8 cellular contexts compared by ENCODE assay signal in the genomic region with DNA sequence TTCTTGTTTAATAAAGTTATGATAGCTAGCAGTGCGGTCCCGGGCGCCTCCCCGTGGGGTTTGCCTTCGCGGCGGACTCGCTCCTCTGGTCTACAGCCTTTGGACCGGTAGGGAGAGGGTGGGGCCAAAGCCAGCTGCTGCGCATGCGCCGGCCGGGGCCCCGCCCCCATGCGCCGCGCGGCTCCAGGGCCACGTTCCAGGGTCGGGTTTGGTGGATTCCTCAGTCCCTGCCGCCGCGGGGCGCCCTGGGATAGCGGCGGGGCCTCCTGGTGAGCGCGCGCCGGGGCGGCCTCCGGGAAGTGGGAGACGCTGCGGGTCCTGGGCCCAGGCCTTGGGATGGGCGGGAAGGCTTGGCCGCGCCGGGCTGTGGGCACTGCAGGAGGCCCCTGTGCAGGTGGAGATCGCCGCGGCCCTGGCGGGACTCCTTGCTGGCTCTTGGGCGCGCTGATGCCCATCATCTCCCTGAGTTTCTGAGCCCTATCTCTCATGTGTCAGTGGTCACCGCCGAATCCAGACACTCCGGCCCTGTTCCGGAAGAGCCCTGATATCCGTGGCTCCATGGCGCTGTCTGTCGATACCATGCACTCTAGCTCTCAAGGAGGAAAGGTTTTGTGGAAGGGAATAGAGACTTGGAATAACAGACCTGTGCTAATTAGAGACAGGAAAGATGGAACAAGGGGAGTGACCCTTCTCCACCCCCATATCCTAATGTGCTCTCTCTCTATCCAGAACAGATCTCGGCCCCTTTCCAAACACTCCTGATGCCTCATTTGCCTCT. TPM values are rescaled to one million over a fixed set of nuclear protein-coding genes. Genes with fewer than 3 reads are reported as not detected.
DNase-seq lines count a peak whose midpoint lies in the region; ATAC-seq and TF ChIP-seq lines count a peak whose summit lies in the region.

A gene (plus strand): TSS at position 163 of the 778 bp plus-strand sequence. CDS start 599 bp downstream, at position 762.

- H3K27ac ChIP-seq in SU-DHL-6 (ENCODE audit: low read depth, low read length) = peak within 1 kb of the TSS; percentile 55
- H3K27ac ChIP-seq in upper lobe of left lung = peak within 1 kb of the TSS; percentile 86 to 94 (median 90)

- peak in 3 of 4 donors; percentile 75 to 95 (median 78) for TF ChIP-seq POLR2A in upper lobe of left lung (IDR thresholded peaks at IDR 0.05)

- H3K36me3 ChIP-seq in SU-DHL-6 (ENCODE audit: low read length) (peaks cover 4% of the 10 kb centered on the region; the same call in 1 of the 2 replicates), upper lobe of left lung (peaks cover 11 to 54% (median 26%) of the 10 kb centered on the region in 4 donors)

- H3K4me2 ChIP-seq in SU-DHL-6 (ENCODE audit: low read depth, low read length, poor library complexity, severe bottlenecking) = peak within 1 kb of the TSS; percentile 81

- DNase-seq in GM12864 (ENCODE audit: low read depth) (peak; percentile 49), NCI-H1092 treated with DMSO at 0.1 percent for 48 hours (lab: John Stamatoyannopoulos, UW) (peak; percentile 63), Right ventricle myocardium superior (peak; percentile 94), pons (ENCODE audit: low spot score) (peak; percentile 95), upper lobe of left lung (peak; percentile 94 to 99)
- peak; percentile 95 for DNase-seq in activated naive CD8-positive, alpha-beta T cell treated with anti-CD3 and anti-CD28 coated beads, Interleukin-2, amount 10 ng/mL, durations not matched to agents 7 days and 5 days

- H3K4me3 ChIP-seq in GM12864 (ENCODE audit: low read depth, low read length) = peak within 1 kb of the TSS; percentile 78
- peak within 1 kb of the TSS; percentile 71 for H3K4me3 ChIP-seq in SU-DHL-6 (ENCODE audit: insufficient read depth, low read length, poor library complexity, severe bottlenecking)
- H3K4me3 ChIP-seq in upper lobe of left lung = peak within 1 kb of the TSS; percentile 51 to 79 (median 60)

- TF ChIP-seq CTCF in GM12864 (IDR thresholded peaks at IDR 0.05; ENCODE audit: low read depth, low read length, missing control alignments) = peak; percentile 16
- TF ChIP-seq CTCF in SU-DHL-6 (IDR thresholded peaks at IDR 0.05; ENCODE audit: insufficient read depth, low read length, poor library complexity, severe bottlenecking) = peak; percentile 17
- peak; percentile 22 to 83 (median 66) for TF ChIP-seq CTCF in upper lobe of left lung (IDR thresholded peaks at IDR 0.05)

- peak within 1 kb of the TSS; percentile 50 for H2AFZ ChIP-seq in SU-DHL-6 (ENCODE audit: low read depth, low read length, severe bottlenecking)

- no peaks in the 10 kb centered on the region for H3K9me2 ChIP-seq in SU-DHL-6 (replicated peaks; ENCODE audit: insufficient read depth, low read length)

- H3K27me3 ChIP-seq in SU-DHL-6 (ENCODE audit: low read length) = no peaks in the 10 kb centered on the region
- H3K27me3 ChIP-seq in upper lobe of left lung = no peaks in the 10 kb centered on the region

- peak within 1 kb of the TSS; percentile 98 for H3K4me3 Mint-ChIP-seq in activated naive CD8-positive, alpha-beta T cell treated with anti-CD3 and anti-CD28 coated beads, Interleukin-2, amount 10 ng/mL, durations not matched to agents 7 days and 5 days

- peaks cover 15% of the 10 kb centered on the region for H3K36me3 Mint-ChIP-seq in activated naive CD8-positive, alpha-beta T cell treated with anti-CD3 and anti-CD28 coated beads, Interleukin-2, amount 10 ng/mL, durations not matched to agents 7 days and 5 days

- POLR2A ChIA-PET in activated naive CD8-positive, alpha-beta T cell treated with anti-CD3 and anti-CD28 coated beads, Interleukin-2, amount 10 ng/mL, durations not matched to agents 7 days and 5 days (lab: Charles Lee) = interaction anchor here (0.6 to 2.9 kb wide), 20 partner anchors 9 to 266 kb away, joined by 3 to 13 read pairs (median 4); a partner anchor contains a TSS

- H3K27ac Mint-ChIP-seq in activated naive CD8-positive, alpha-beta T cell treated with anti-CD3 and anti-CD28 coated beads, Interleukin-2, amount 10 ng/mL, durations not matched to agents 7 days and 5 days = peak within 1 kb of the TSS; percentile 90

- no peaks in the 10 kb centered on the region for H4K20me1 ChIP-seq in SU-DHL-6 (ENCODE audit: low read depth, low read length)

- H3K27me3 Mint-ChIP-seq in activated naive CD8-positive, alpha-beta T cell treated with anti-CD3 and anti-CD28 coated beads, Interleukin-2, amount 10 ng/mL, durations not matched to agents 7 days and 5 days = no peaks in the 10 kb centered on the region

- H3F3A ChIP-seq in SU-DHL-6 (ENCODE audit: insufficient read depth) = peaks cover 8% of the 10 kb centered on the region

- H3K4me1 ChIP-seq in upper lobe of left lung = peaks cover 22 to 44% (median 29%) of the 10 kb centered on the region in 4 donors

- WGBS in upper lobe of left lung, 2 donors = 2 to 10% methylated on average over 9 to 26 of the region's 52 CpGs

- H3K9me3 Mint-ChIP-seq in activated naive CD8-positive, alpha-beta T cell treated with anti-CD3 and anti-CD28 coated beads, Interleukin-2, amount 10 ng/mL, durations not matched to agents 7 days and 5 days = no peaks in the 10 kb centered on the region

- H3K79me2 ChIP-seq in SU-DHL-6 (ENCODE audit: insufficient read depth, low read length) = peaks cover 12% of the 10 kb centered on the region; the same call in 1 of the 2 replicates

- peaks cover 25% of the 10 kb centered on the region for H3K4me1 Mint-ChIP-seq in activated naive CD8-positive, alpha-beta T cell treated with anti-CD3 and anti-CD28 coated beads, Interleukin-2, amount 10 ng/mL, durations not matched to agents 7 days and 5 days

- peak within 1 kb of the TSS; percentile 77 for H3K9ac ChIP-seq in SU-DHL-6 (ENCODE audit: low read length)

- peak; percentile 84 for ATAC-seq in HG02571 (IDR thresholded peaks at IDR 0.05; ENCODE audit: unreplicated experiment)
- ATAC-seq in activated naive CD8-positive, alpha-beta T cell treated with anti-CD3 and anti-CD28 coated beads, Interleukin-2, amount 10 ng/mL, durations not matched to agents 7 days and 5 days (ENCODE audit: low read depth) = peak; percentile 95
- ATAC-seq in Right ventricle myocardium superior (ENCODE audit: poor library complexity) = peak; percentile 97
- ATAC-seq in upper lobe of left lung (ENCODE audit: low FRiP score in 2 of 2) = peak; percentile 95 to 97

- intact Hi-C loops in Right ventricle myocardium superior (cut with DNase I) = loop anchor here (10.0 kb wide), 1 partner anchor 131 kb away; no protein-coding TSS in a partner anchor

- TF ChIP-seq EP300 in upper lobe of left lung (IDR thresholded peaks at IDR 0.05) = peak in 1 of 4 donors; percentile 62

- H3K9me3 ChIP-seq in SU-DHL-6 (ENCODE audit: insufficient read depth, low read length) (no peaks in the 10 kb centered on the region), upper lobe of left lung (no peaks in the 10 kb centered on the region)

RNA-seq across cellular contexts. Expression of the gene that starts here (rescaled TPM):
- total RNA-seq in activated naive CD8-positive, alpha-beta T cell treated with anti-CD3 and anti-CD28 coated beads, Interleukin-2, amount 10 ng/mL, durations not matched to agents 7 days and 5 days = 10 to 100 TPM; 38.0 to 43.1 TPM
- total RNA-seq in Right ventricle myocardium superior (17.2 TPM), upper lobe of left lung (10 to 100 TPM; 23.0 to 56.6 (median 29.5) TPM)

Comparison
In these comparisons a context has a peak if more than half of its experiments do, and no peak if none do; other contexts are left out.
1. Peak in every context shown above with its lines: DNase-seq, ATAC-seq, H3K4me3 ChIP-seq and H3K27ac ChIP-seq.